8 cellular contexts compared by ENCODE assay signal in the genomic region with DNA sequence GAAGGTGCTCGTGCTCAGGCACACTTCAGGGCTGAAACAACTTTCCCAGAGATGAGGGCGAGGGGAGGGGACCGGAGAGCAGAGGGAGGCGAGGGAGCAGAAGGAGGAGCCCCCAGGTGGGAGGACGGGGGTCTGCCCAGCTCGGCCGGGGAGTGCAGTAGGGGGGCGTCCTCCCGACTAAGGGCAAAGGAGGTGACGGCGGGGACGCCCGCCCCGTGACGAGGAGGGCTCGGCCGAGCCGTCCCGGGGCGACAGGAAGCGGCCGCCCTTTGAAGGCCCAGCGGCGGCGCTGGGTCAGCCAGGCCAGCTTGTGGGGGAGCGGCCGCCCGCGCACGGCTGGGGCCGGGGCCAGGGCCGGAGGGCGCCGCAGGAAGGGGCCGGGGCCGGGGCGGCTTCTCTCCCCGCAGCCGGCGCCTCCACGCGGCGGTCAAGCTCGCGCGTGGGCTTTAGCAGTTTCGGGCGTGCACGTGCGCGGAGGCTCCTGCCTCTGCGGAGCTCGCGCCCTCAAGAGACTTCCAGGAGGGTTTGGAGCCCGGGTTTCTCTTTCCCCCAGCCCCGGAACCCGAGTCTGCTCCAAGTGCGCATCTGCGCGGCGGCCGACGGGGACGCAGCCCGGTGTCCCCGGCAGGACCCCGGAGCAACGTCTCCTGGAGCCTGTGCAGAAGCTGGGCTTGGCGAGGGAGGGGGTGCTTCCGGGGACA.
DNase-seq lines count a peak whose midpoint lies in the region; ATAC-seq, FAIRE-seq and TF ChIP-seq lines count a peak whose summit lies in the region.

No MANE protein-coding gene starts in this region.

- DNase-seq in GM13976 (ENCODE audit: low spot score) (peak; percentile 70), smooth muscle cell (lab: John Stamatoyannopoulos, UW; ENCODE audit: unreplicated experiment) (no peak), GM12892 (ENCODE audit: insufficient read length) (no peak), amniotic stem cell (lab: John Stamatoyannopoulos, UW) (no peak), T-helper 9 cell (no peak)
- peak; percentile 31 for DNase-seq in activated naive CD4-positive, alpha-beta T cell treated with anti-CD3 and anti-CD28 coated beads, Interleukin-2, amount 50 U/mL, for 16 hours

- H3K9ac ChIP-seq in smooth muscle cell (ENCODE audit: low read depth): peak overlapping the region; percentile 7

- no peaks in the 10 kb centered on the region for H4K20me1 ChIP-seq in smooth muscle cell (ENCODE audit: low read depth)

- no peaks in the 10 kb centered on the region for H3K9me3 ChIP-seq in smooth muscle cell (replicated peaks; ENCODE audit: low read depth)

- no peak for FAIRE-seq in GM12892 (lab: Jason Lieb, UNC)

- H3K4me3 ChIP-seq in iPS-11a (ENCODE audit: low read depth, low read length) (peak overlapping the region; percentile 6), smooth muscle cell (peak overlapping the region; percentile 40)

- peak overlapping the region; percentile 83 for H3K4me2 ChIP-seq in smooth muscle cell

- H3F3A ChIP-seq in smooth muscle cell (ENCODE audit: low read depth): peaks cover 26% of the 10 kb centered on the region

- H2AFZ ChIP-seq in smooth muscle cell (ENCODE audit: low read depth): peak overlapping the region; percentile 84

- H3K27ac ChIP-seq in smooth muscle cell (ENCODE audit: low read depth): peak overlapping the region; percentile 62

- no peaks in the 10 kb centered on the region for H3K27me3 ChIP-seq in smooth muscle cell (ENCODE audit: low read depth)

- in situ Hi-C loops in GM13976 (cut with MboI; ENCODE audit: low sequenced_read_pairs, unreplicated experiment): no loop called here

- peaks cover 38% of the 10 kb centered on the region for H3K4me1 ChIP-seq in smooth muscle cell (ENCODE audit: low read depth)

- TF ChIP-seq POLR2A in GM12892 (IDR thresholded peaks at IDR 0.05; ENCODE audit: low read depth, low read length): no peak

- 13% methylated on average over 34 of the region's 70 CpGs for WGBS in smooth muscle cell (ENCODE audit: low lambda C conversion rate)

- no peaks in the 10 kb centered on the region for H3K36me3 ChIP-seq in smooth muscle cell (ENCODE audit: low read depth)

- no peak for TF ChIP-seq CTCF in GM13976 (IDR thresholded peaks at IDR 0.05; ENCODE audit: borderline replicate concordance, control extremely low read depth, extremely low read depth, insufficient read depth, missing control alignments)
- no peak for TF ChIP-seq CTCF in smooth muscle cell (IDR thresholded peaks at IDR 0.05; ENCODE audit: borderline replicate concordance, insufficient read depth, poor library complexity, severe bottlenecking)

- no peaks in the 10 kb centered on the region for H3K79me2 ChIP-seq in smooth muscle cell (ENCODE audit: low read depth)

- no peak for ATAC-seq in GM21390 (IDR thresholded peaks at IDR 0.05; ENCODE audit: unreplicated experiment)

Comparison
In these comparisons a context has a peak if more than half of its experiments do, and no peak if none do; other contexts are left out.
1. DNase-seq: peak in GM13976 (single experiment) and activated naive CD4-positive, alpha-beta T cell treated with anti-CD3 and anti-CD28 coated beads, Interleukin-2, amount 50 U/mL, for 16 hours (single experiment); none in smooth muscle cell (single experiment), GM12892 (single experiment), amniotic stem cell (single experiment) and T-helper 9 cell (single experiment).